In genomic region chr19:29188289-29188688, GRCh38 we compare ENCODE assay signal across 33 cellular contexts.
"Had no signal": no experiment of that assay in that cellular context is flagged by ENCODE, and none has a peak within 500 bp of the region (broad histone marks: within the 10 kb centered on the region; RNA-seq: fewer than 3 reads in every experiment).

No MANE protein-coding gene starts in this region.

- DNase-seq: activated B cell treated with CpG ODN at 0.5 μM for 24 hours; activated CD4-positive, alpha-beta memory T cell treated with anti-CD3 and anti-CD28 coated beads, Interleukin-2, amount 10 ng/mL, durations not matched to agents 7 days and 5 days; activated CD4-positive, alpha-beta T cell treated with anti-CD3 and anti-CD28 coated beads for 48 hours; activated CD4-positive, alpha-beta T cell treated with anti-CD3 and anti-CD28 coated beads, Interleukin-2, amount 50 U/mL, for 4 hours; activated CD8-positive, alpha-beta memory T cell treated with anti-CD3 and anti-CD28 coated beads, Interleukin-2, amount 50 U/mL, for 48 hours; activated gamma-delta T cell; activated naive CD4-positive, alpha-beta T cell; activated naive CD4-positive, alpha-beta T cell treated with anti-CD3 and anti-CD28 coated beads, Interleukin-2, amount 10 ng/mL, durations not matched to agents 7 days and 5 days; activated naive CD8-positive, alpha-beta T cell treated with anti-CD3 and anti-CD28 coated beads, Interleukin-2, amount 10 ng/mL, durations not matched to agents 7 days and 5 days; activated T-cell treated with anti-CD3 and anti-CD28 coated beads for 4 hours; activated T-cell treated with anti-CD3 and anti-CD28 coated beads, Interleukin-2, amount 50 U/mL, for 24 hours; activated T-cell treated with anti-CD3 and anti-CD28 coated beads, Interleukin-2, amount 50 U/mL, for 72 hours; caudate nucleus; cortex of kidney; dermis blood vessel endothelial cell; effector CD4-positive, alpha-beta T cell; effector memory CD8-positive, alpha-beta T cell; erythroblast; foreskin keratinocyte; head of caudate nucleus; T-helper 1 cell; T-helper 17 cell; T1000 had no signal

- H3K4me1 Mint-ChIP-seq: activated B cell treated with CpG ODN at 0.5 μM for 24 hours had no signal

- ATAC-seq: activated CD4-positive, CD25-positive, alpha-beta regulatory T cell treated with anti-CD3 and anti-CD28 coated beads, Interleukin-2, amount 50 U/mL, for 24 hours; activated naive CD4-positive, alpha-beta T cell treated with anti-CD3 and anti-CD28 coated beads, Interleukin-2, amount 50 U/mL, for 72 hours; activated T-cell treated with anti-CD3 and anti-CD28 coated beads, Interleukin-2, amount 50 U/mL, for 72 hours; effector memory CD8-positive, alpha-beta T cell; foreskin keratinocyte; T-helper 17 cell had no signal

- H3K4me3 Mint-ChIP-seq: activated B cell treated with CpG ODN at 0.5 μM for 24 hours; activated CD4-positive, alpha-beta memory T cell treated with anti-CD3 and anti-CD28 coated beads, Interleukin-2, amount 10 ng/mL, durations not matched to agents 7 days and 5 days; activated naive CD4-positive, alpha-beta T cell treated with anti-CD3 and anti-CD28 coated beads, Interleukin-2, amount 10 ng/mL, durations not matched to agents 7 days and 5 days; activated naive CD8-positive, alpha-beta T cell treated with anti-CD3 and anti-CD28 coated beads, Interleukin-2, amount 10 ng/mL, durations not matched to agents 7 days and 5 days; activated T-cell treated with anti-CD3 and anti-CD28 coated beads, Interleukin-2, amount 50 U/mL, for 24 hours; activated T-cell treated with anti-CD3 and anti-CD28 coated beads, Interleukin-2, amount 50 U/mL, for 72 hours; effector memory CD8-positive, alpha-beta T cell; T-helper 17 cell; T-helper 2 cell treated with Interferon-gamma antibody and Interleukin-4, amounts not matched to agents 5 μg/mL and 100 μg/mL, for 36 hours had no signal

- H3K27ac Mint-ChIP-seq: activated B cell treated with CpG ODN at 0.5 μM for 24 hours; activated CD4-positive, alpha-beta memory T cell treated with anti-CD3 and anti-CD28 coated beads, Interleukin-2, amount 10 ng/mL, durations not matched to agents 7 days and 5 days; activated naive CD4-positive, alpha-beta T cell treated with anti-CD3 and anti-CD28 coated beads, Interleukin-2, amount 10 ng/mL, durations not matched to agents 7 days and 5 days; activated naive CD4-positive, alpha-beta T cell treated with anti-CD3 and anti-CD28 coated beads, Interleukin-2, amount 50 U/mL, for 72 hours; activated naive CD8-positive, alpha-beta T cell treated with anti-CD3 and anti-CD28 coated beads, Interleukin-2, amount 10 ng/mL, durations not matched to agents 7 days and 5 days; activated T-cell treated with anti-CD3 and anti-CD28 coated beads, Interleukin-2, amount 50 U/mL, for 24 hours; activated T-cell treated with anti-CD3 and anti-CD28 coated beads, Interleukin-2, amount 50 U/mL, for 72 hours; effector memory CD8-positive, alpha-beta T cell; T-helper 17 cell; T-helper 2 cell treated with Interferon-gamma antibody and Interleukin-4, amounts not matched to agents 5 μg/mL and 100 μg/mL, for 36 hours had no signal

- H3K4me1 ChIP-seq: ascending aorta, breast epithelium, esophagus muscularis mucosa, foreskin keratinocyte, gastroesophageal sphincter had no signal

- FAIRE-seq: colon had no signal

- H3K4me3 ChIP-seq: ascending aorta, breast epithelium, esophagus muscularis mucosa, gastroesophageal sphincter had no signal

- H3K27ac ChIP-seq: ascending aorta, breast epithelium, esophagus muscularis mucosa, foreskin keratinocyte, gastroesophageal sphincter, WERI-Rb-1 had no signal

- H3K27me3 ChIP-seq: ascending aorta, foreskin keratinocyte had no signal

- H3K9me3 ChIP-seq: ascending aorta, breast epithelium, esophagus muscularis mucosa, gastroesophageal sphincter had no signal

- H3K36me3 ChIP-seq: ascending aorta, breast epithelium, esophagus muscularis mucosa, gastroesophageal sphincter, WERI-Rb-1 had no signal

- H3K36me3 Mint-ChIP-seq: activated naive CD4-positive, alpha-beta T cell treated with anti-CD3 and anti-CD28 coated beads, Interleukin-2, amount 10 ng/mL, durations not matched to agents 7 days and 5 days; activated naive CD4-positive, alpha-beta T cell treated with anti-CD3 and anti-CD28 coated beads, Interleukin-2, amount 50 U/mL, for 72 hours; activated naive CD8-positive, alpha-beta T cell treated with anti-CD3 and anti-CD28 coated beads, Interleukin-2, amount 10 ng/mL, durations not matched to agents 7 days and 5 days; brain had no signal

- H3K27me3 Mint-ChIP-seq: activated CD4-positive, alpha-beta memory T cell treated with anti-CD3 and anti-CD28 coated beads, Interleukin-2, amount 10 ng/mL, durations not matched to agents 7 days and 5 days; activated naive CD4-positive, alpha-beta T cell treated with anti-CD3 and anti-CD28 coated beads, Interleukin-2, amount 10 ng/mL, durations not matched to agents 7 days and 5 days; activated naive CD8-positive, alpha-beta T cell treated with anti-CD3 and anti-CD28 coated beads, Interleukin-2, amount 10 ng/mL, durations not matched to agents 7 days and 5 days had no signal

- H3K9me3 Mint-ChIP-seq: activated B cell treated with CpG ODN at 0.5 μM for 24 hours; activated CD4-positive, alpha-beta memory T cell treated with anti-CD3 and anti-CD28 coated beads, Interleukin-2, amount 10 ng/mL, durations not matched to agents 7 days and 5 days; activated naive CD4-positive, alpha-beta T cell treated with anti-CD3 and anti-CD28 coated beads, Interleukin-2, amount 10 ng/mL, durations not matched to agents 7 days and 5 days; activated naive CD4-positive, alpha-beta T cell treated with anti-CD3 and anti-CD28 coated beads, Interleukin-2, amount 50 U/mL, for 72 hours; activated naive CD8-positive, alpha-beta T cell treated with anti-CD3 and anti-CD28 coated beads, Interleukin-2, amount 10 ng/mL, durations not matched to agents 7 days and 5 days; activated T-cell treated with anti-CD3 and anti-CD28 coated beads, Interleukin-2, amount 50 U/mL, for 24 hours; activated T-cell treated with anti-CD3 and anti-CD28 coated beads, Interleukin-2, amount 50 U/mL, for 72 hours; brain; effector memory CD8-positive, alpha-beta T cell; T-helper 2 cell treated with Interferon-gamma antibody and Interleukin-4, amounts not matched to agents 5 μg/mL and 100 μg/mL, for 36 hours had no signal
